ENCODE assay signal across 16 cellular contexts in the genomic region with DNA sequence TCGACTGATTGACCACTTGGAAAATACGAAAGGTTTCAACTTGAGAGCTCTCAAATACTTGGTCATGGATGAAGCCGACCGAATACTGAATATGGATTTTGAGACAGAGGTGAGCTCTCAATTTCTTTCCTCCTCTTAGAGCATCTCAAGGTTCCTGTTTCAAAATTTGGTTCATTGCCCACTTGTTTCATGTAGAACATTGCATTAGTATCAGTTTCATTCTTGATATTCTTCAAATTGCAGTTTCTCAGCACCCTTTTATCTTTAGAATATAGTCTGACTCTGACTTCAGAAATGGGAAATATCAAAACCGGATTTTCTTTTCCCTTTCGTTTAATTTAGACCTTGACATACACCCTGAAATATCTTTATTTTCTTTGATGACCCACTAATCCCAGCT. TPM values are rescaled to one million over a fixed set of nuclear protein-coding genes. Genes with fewer than 3 reads are reported as not detected.
DNase-seq lines count a peak whose midpoint lies in the region; ATAC-seq, FAIRE-seq and TF ChIP-seq lines count a peak whose summit lies in the region.
"Had no signal": no experiment of that assay in that cellular context is flagged by ENCODE, and none has a peak within 500 bp of the region (broad histone marks: within the 10 kb centered on the region; RNA-seq: fewer than 3 reads in every experiment).

No MANE protein-coding gene starts in this region.

- peak overlapping the region; percentile 25; the same call in 1 of the 2 replicates for H2BK120ac ChIP-seq in IMR-90 (ENCODE audit: low read depth, low read length)

- peaks cover 19% of the 10 kb centered on the region for H3K79me2 ChIP-seq in HepG2 (ENCODE audit: insufficient read depth, low read length)

- no peak overlapping the region for H2AFZ ChIP-seq in IMR-90 (replicated peaks; ENCODE audit: low read length, poor library complexity)
- no peak overlapping the region for H2AFZ ChIP-seq in HepG2 (ENCODE audit: low read length)
- H2AFZ ChIP-seq: parathyroid adenoma had no signal

- H4K91ac ChIP-seq in IMR-90 (ENCODE audit: insufficient read depth, low read depth, low read length): no peak overlapping the region

- H3K27ac ChIP-seq in IMR-90 (ENCODE audit: insufficient read depth, low read length): no peak overlapping the region
- no peak overlapping the region for H3K27ac ChIP-seq in RWPE1
- H3K27ac ChIP-seq in HepG2 (ENCODE audit: extremely low read length, insufficient read depth, low read length): no peak overlapping the region
- H3K27ac ChIP-seq: cardiac muscle cell, parathyroid adenoma had no signal

- H3K23ac ChIP-seq in IMR-90 (ENCODE audit: low read depth, low read length): no peak overlapping the region; the same call in 1 of the 2 replicates

- H2AK9ac ChIP-seq in IMR-90 (replicated peaks; ENCODE audit: low read depth, low read length, poor library complexity): no peak overlapping the region

- CTCF ChIA-PET in IMR-90 (lab: Yijun Ruan, JAX) (interaction anchor here (0.6 to 1.5 kb wide), 2 partner anchors 15 to 744 kb away, joined by 3 to 5 read pairs; no protein-coding TSS in a partner anchor), RWPE1 (lab: Yijun Ruan, JAX) (interaction anchor here (0.6 to 0.8 kb wide), 3 partner anchors 15 to 96 kb away, joined by 3 to 4 read pairs (median 4); no protein-coding TSS in a partner anchor), HepG2 (lab: Yijun Ruan, JAX; ENCODE audit: low intra/inter-chr PET ratio, low total read pairs) (no interaction called here)

- no peak for TF ChIP-seq EP300 in HepG2 (IDR thresholded peaks at IDR 0.05; ENCODE audit: low read depth in 2 of 2, low read length in 2 of 2)
- TF ChIP-seq EP300 in HepG2 (CRISPR knock-in tag; IDR thresholded peaks at IDR 0.05; ENCODE audit: borderline replicate concordance): no peak

- H2BK15ac ChIP-seq in IMR-90 (ENCODE audit: low read depth, low read length): no peak overlapping the region

- peak overlapping the region; percentile 97 for H2BK5ac ChIP-seq in IMR-90 (ENCODE audit: low read depth, low read length, poor library complexity, severe bottlenecking)

- TF ChIP-seq RAD21 in IMR-90 (IDR thresholded peaks at IDR 0.05; ENCODE audit: low read length): no peak
- no peak for TF ChIP-seq RAD21 in HepG2 (CRISPR knock-in tag; IDR thresholded peaks at IDR 0.05)

- in situ Hi-C loops in IMR-90 (cut with MboI; ENCODE audit: low sequenced_read_pairs) (no loop called here), HepG2 (cut with HindIII; ENCODE audit: extremely low pct_ligation_motif_present, low pct_unique_long_range_greater_than_20kb) (no loop called here)

- peak overlapping the region; percentile 21; the same call in 1 of the 2 replicates for H2BK20ac ChIP-seq in IMR-90 (ENCODE audit: low read depth, low read length)

- peak; percentile 84 for ATAC-seq in GM19351 (IDR thresholded peaks at IDR 0.05; ENCODE audit: unreplicated experiment)
- ATAC-seq in HG02763 (IDR thresholded peaks at IDR 0.05; ENCODE audit: unreplicated experiment): peak; percentile 63
- ATAC-seq in IMR-90 (ENCODE audit: low read depth): no peak
- ATAC-seq in HepG2: no peak
- ATAC-seq: T-helper 17 cell had no signal

- H3K4me3 ChIP-seq in IMR-90 (ENCODE audit: insufficient read depth, low read depth, low read length) (no peak overlapping the region), HepG2 (replicated peaks in 1 of 3; ENCODE audit: insufficient read depth in 1 of 3, low read depth in 2 of 3, low read length in 3 of 3) (no peak overlapping the region)
- H3K4me3 ChIP-seq: cardiac muscle cell had no signal

- BruUV-seq in IMR-90 (replicated peaks; lab: Mats Ljungman, UMichigan) (no TSS peak), HepG2 (replicated peaks; lab: Mats Ljungman, UMichigan) (no TSS peak)

- peak overlapping the region; percentile 30; the same call in 1 of the 2 replicates for H4K5ac ChIP-seq in IMR-90 (ENCODE audit: low read depth, low read length)

- no CpG with 5 or more reads among the region's 6 CpGs for WGBS in IMR-90 (ENCODE audit: extremely low coverage in 2 of 2, insufficient read length in 1 of 2), 2 experiments
- WGBS in HepG2 (ENCODE audit: low lambda C conversion rate): 96% methylated on average over 6 of the region's 6 CpGs

- POLR2A ChIA-PET in IMR-90 (lab: Charles Lee; ENCODE audit: unreplicated experiment): interaction anchor here (0.6 kb wide), 1 partner anchor 396 kb away, joined by 3 read pairs; no protein-coding TSS in a partner anchor
- POLR2A ChIA-PET in RWPE1 (lab: Yijun Ruan, JAX; ENCODE audit: low non-redundant PET): no interaction called here
- POLR2A ChIA-PET in HepG2 (lab: Yijun Ruan, JAX): interaction anchor here (0.9 kb wide), 1 partner anchor 11 kb away, joined by 3 read pairs; no protein-coding TSS in a partner anchor

- H3K9me3 ChIP-seq in IMR-90 (ENCODE audit: control insufficient read depth, insufficient read depth, low read length): no peaks in the 10 kb centered on the region
- no peaks in the 10 kb centered on the region for H3K9me3 ChIP-seq in HepG2 (ENCODE audit: low read length)

- no peak overlapping the region for H2AK5ac ChIP-seq in IMR-90 (ENCODE audit: low read depth, low read length)

- peaks cover 25% of the 10 kb centered on the region for H3K4me1 ChIP-seq in IMR-90 (ENCODE audit: control insufficient read depth, insufficient read depth, low read length)
- no peaks in the 10 kb centered on the region for H3K4me1 ChIP-seq in HepG2 (ENCODE audit: insufficient read depth, low read length)

- TF ChIP-seq POLR2A in IMR-90 (IDR thresholded peaks at IDR 0.05; ENCODE audit: low read depth, low read length): no peak
- TF ChIP-seq POLR2A in HepG2 (IDR thresholded peaks at IDR 0.05; ENCODE audit: insufficient read depth in 1 of 2, low read depth in 2 of 2, low read length in 2 of 2): no peak

- H3K4ac ChIP-seq in IMR-90 (ENCODE audit: low read depth, low read length): peak overlapping the region; percentile 66; the same call in 1 of the 2 replicates

- peak; percentile 57 for DNase-seq in GM10266 (ENCODE audit: extremely low spot score)
- DNase-seq in IMR-90: no peak
- no peak for DNase-seq in GM03348 (ENCODE audit: low spot score)
- DNase-seq in RWPE1 (ENCODE audit: low spot score): no peak
- DNase-seq in HepG2 (ENCODE audit: low spot score): no peak
- DNase-seq in middle frontal gyrus (ENCODE audit: extremely low spot score, low spot score): no peak
- DNase-seq: activated CD4-positive, alpha-beta T cell treated with anti-CD3 and anti-CD28 coated beads, Interleukin-2, amount 10 ng/mL, durations not matched to agents 7 days and 5 days; activated effector memory CD4-positive, alpha-beta T cell treated with anti-CD3 and anti-CD28 coated beads, Interleukin-2, amount 50 U/mL, for 16 hours; erythroblast; mesendoderm; OCI-M1; T-helper 17 cell had no signal

- FAIRE-seq in HepG2 (lab: Jason Lieb, UNC): no peak

- peaks cover 34% of the 10 kb centered on the region for H3K36me3 ChIP-seq in IMR-90 (ENCODE audit: control insufficient read depth, insufficient read depth, low read length)
- H3K36me3 ChIP-seq in HepG2 (replicated peaks in 1 of 2; ENCODE audit: control insufficient read depth in 1 of 2, insufficient read depth in 2 of 2, low read length in 2 of 2): peaks cover 21 to 80% of the 10 kb centered on the region in 2 experiments

- no peak overlapping the region for H3K4me2 ChIP-seq in IMR-90 (ENCODE audit: low read depth, low read length)
- H3K4me2 ChIP-seq in HepG2 (ENCODE audit: low read depth, low read length): no peak overlapping the region

- peak overlapping the region; percentile 20; the same call in 1 of the 2 replicates for H3K18ac ChIP-seq in IMR-90 (ENCODE audit: low read depth, low read length)

- intact Hi-C loops in IMR-90 (cut with micrococcal nuclease) (no loop called here), HepG2 (cut with micrococcal nuclease; ENCODE audit: unreplicated experiment) (no loop called here)

- no peak overlapping the region for H3K56ac ChIP-seq in IMR-90 (ENCODE audit: extremely low read depth, insufficient read depth, low read length)

- H4K8ac ChIP-seq in IMR-90 (ENCODE audit: low read depth in 2 of 2, low read length in 2 of 2): peak overlapping the region in 1 of 2 experiments; percentile 61; a peak in 2 of 4 replicates

- H3K27me3 ChIP-seq in IMR-90 (ENCODE audit: control insufficient read depth, insufficient read depth, low read length): no peaks in the 10 kb centered on the region
- H3K27me3 ChIP-seq in HepG2 (ENCODE audit: control insufficient read depth in 1 of 2, insufficient read depth in 2 of 2, low read length in 2 of 2): no peaks in the 10 kb centered on the region
- H3K27me3 ChIP-seq: cardiac muscle cell had no signal

- peaks cover 26 to 61% of the 10 kb centered on the region in 2 experiments for H3K79me1 ChIP-seq in IMR-90 (ENCODE audit: low read depth in 1 of 2, low read length in 2 of 2)

- peaks cover 13% of the 10 kb centered on the region for H3K9me1 ChIP-seq in IMR-90 (ENCODE audit: insufficient read depth, low read length)

- dilution Hi-C loops in IMR-90 (cut with HindIII; ENCODE audit: low sequenced_read_pairs, unreplicated experiment): no loop called here

- 0 out of 2 replicates have a peak overlapping the region, but pooled peaks have one; percentile 7 for H3K14ac ChIP-seq in IMR-90 (replicated peaks; ENCODE audit: low read depth, low read length)

- H4K20me1 ChIP-seq in IMR-90 (ENCODE audit: insufficient read depth, low read length) (peaks cover 7% of the 10 kb centered on the region; the same call in 1 of the 2 replicates), HepG2 (ENCODE audit: insufficient read depth, low read length) (no peaks in the 10 kb centered on the region)

- no peak overlapping the region for H3K9ac ChIP-seq in IMR-90 (ENCODE audit: low read depth, low read length)
- H3K9ac ChIP-seq in HepG2 (ENCODE audit: insufficient read depth, low read depth, low read length): no peak overlapping the region
- H3K9ac ChIP-seq: parathyroid adenoma had no signal

- TF ChIP-seq CTCF in GM10266 (IDR thresholded peaks at IDR 0.05; ENCODE audit: control insufficient read depth, insufficient read depth, low read depth, missing control alignments): no peak
- TF ChIP-seq CTCF in IMR-90 (conservative IDR thresholded peaks at IDR 0.05; ENCODE audit: low read depth, low read length): no peak
- no peak for TF ChIP-seq CTCF in RWPE1 (conservative IDR thresholded peaks at IDR 0.05; ENCODE audit: low read depth)
- no peak for TF ChIP-seq CTCF in HepG2 (CRISPR knock-in tag; IDR thresholded peaks at IDR 0.05)

RNA-seq across cellular contexts. Expression of gene DDX47, which starts 8.8 kb away (rescaled TPM):
- total RNA-seq in IMR-90 (2012; rRNA removed): 77.8 and 104 TPM in 2 replicates
- 71.5 and 89.5 TPM in 2 replicates for polyA plus RNA-seq in IMR-90 (2012; rRNA removed)
- 14.9 and 35.0 TPM in 2 replicates for polyA plus RNA-seq in IMR-90 (2012; cell fraction: cytosol; rRNA removed)
- 29.6 and 177 TPM in 2 replicates for polyA plus RNA-seq in IMR-90 (2012; cell fraction: nucleus; rRNA removed; ENCODE audit: low replicate concordance)
- total RNA-seq in HepG2 (2016; rRNA removed; fragmentation: Illumina TruSeq; extraction: Trizol): 78.7 and 101 TPM in 2 replicates
- 17.1 and 20.5 TPM in 2 replicates for total RNA-seq in HepG2 (2016; cell fraction: cytosol; rRNA removed; fragmentation: Illumina TruSeq; extraction: Trizol; ENCODE audit: low read depth)
- 83.5 and 95.5 TPM in 2 replicates for total RNA-seq in HepG2 (2016; cell fraction: insoluble cytoplasmic fraction; rRNA removed; fragmentation: Illumina TruSeq; extraction: Trizol)
- 25.9 and 31.6 TPM in 2 replicates for total RNA-seq in HepG2 (2016; cell fraction: membrane; rRNA removed; fragmentation: Illumina TruSeq; extraction: Trizol)
- 58.7 and 68.9 TPM in 2 replicates for total RNA-seq in HepG2 (2016; cell fraction: nucleus; rRNA removed; fragmentation: Illumina TruSeq; extraction: Trizol)
- 37.3 and 48.5 TPM in 2 replicates for polyA plus RNA-seq in HepG2 (2011; rRNA removed)
- 26.7 and 40.8 TPM in 2 replicates for polyA plus RNA-seq in HepG2 (2011; cell fraction: cytosol; rRNA removed)
- 72.4 and 75.0 TPM in 2 replicates for polyA plus RNA-seq in HepG2 (2011; cell fraction: nucleus; rRNA removed)
- 36.4 and 46.7 TPM in 2 replicates for polyA plus RNA-seq in HepG2 (2012)
- 6.7 and 8.1 TPM in 2 replicates for polyA plus RNA-seq in HepG2 (2016; cell fraction: cytosol; fragmentation: Illumina TruSeq; extraction: Trizol; ENCODE audit: low read depth)
- 82.3 and 82.4 TPM in 2 replicates for polyA plus RNA-seq in HepG2 (2016; cell fraction: insoluble cytoplasmic fraction; fragmentation: Illumina TruSeq; extraction: Trizol; ENCODE audit: low read depth)
- polyA plus RNA-seq in HepG2 (2016; cell fraction: membrane; fragmentation: Illumina TruSeq; extraction: Trizol; ENCODE audit: low read depth): 12.6 and 15.8 TPM in 2 replicates
- 68.6 and 70.6 TPM in 2 replicates for polyA plus RNA-seq in HepG2 (2016; cell fraction: nucleus; fragmentation: Illumina TruSeq; extraction: Trizol; ENCODE audit: insufficient read depth, low read depth)
- polyA minus RNA-seq in HepG2 (2011; rRNA and poly(A)+ RNA removed; ENCODE audit: low replicate concordance): 25.7 and 60.1 TPM in 2 replicates
- 26.0 and 29.4 TPM in 2 replicates for polyA minus RNA-seq in HepG2 (2011; cell fraction: cytosol; rRNA and poly(A)+ RNA removed)
- 68.6 and 82.9 TPM in 2 replicates for polyA minus RNA-seq in HepG2 (2011; cell fraction: nucleus; rRNA and poly(A)+ RNA removed)

RNA-seq across cellular contexts. Expression of gene APOLD1, which starts 36.5 kb away (rescaled TPM):
- total RNA-seq in IMR-90 (2012; rRNA removed) (4.2 and 4.5 TPM in 2 replicates), HepG2 (2016; rRNA removed; fragmentation: Illumina TruSeq; extraction: Trizol) (0.20 TPM in 1 of 2 replicates, not detected in the other)
- polyA plus RNA-seq in IMR-90 (2012; rRNA removed) (2.3 and 2.4 TPM in 2 replicates), HepG2 (2011; rRNA removed) (0.16 and 0.84 TPM in 2 replicates)
- 1.0 and 1.5 TPM in 2 replicates for polyA plus RNA-seq in IMR-90 (2012; cell fraction: cytosol; rRNA removed)
- polyA plus RNA-seq in IMR-90 (2012; cell fraction: nucleus; rRNA removed; ENCODE audit: low replicate concordance): 4.5 and 10.6 TPM in 2 replicates
- total RNA-seq in HepG2 (2016; cell fraction: cytosol; rRNA removed; fragmentation: Illumina TruSeq; extraction: Trizol; ENCODE audit: low read depth): 0.10 TPM in 1 of 2 replicates, not detected in the other
- total RNA-seq in HepG2 (2016; cell fraction: insoluble cytoplasmic fraction; rRNA removed; fragmentation: Illumina TruSeq; extraction: Trizol): 0.06 and 0.13 TPM in 2 replicates
- total RNA-seq in HepG2 (2016; cell fraction: membrane; rRNA removed; fragmentation: Illumina TruSeq; extraction: Trizol): 0.06 and 0.48 TPM in 2 replicates
- total RNA-seq in HepG2 (2016; cell fraction: nucleus; rRNA removed; fragmentation: Illumina TruSeq; extraction: Trizol): 0.09 and 0.37 TPM in 2 replicates
- 0.05 and 0.30 TPM in 2 replicates for polyA plus RNA-seq in HepG2 (2011; cell fraction: cytosol; rRNA removed)
- polyA plus RNA-seq in HepG2 (2011; cell fraction: nucleus; rRNA removed): 0.13 and 0.14 TPM in 2 replicates
- polyA plus RNA-seq in HepG2 (2012): 0.19 and 0.62 TPM in 2 replicates
- polyA plus RNA-seq in HepG2 (2016; cell fraction: cytosol; fragmentation: Illumina TruSeq; extraction: Trizol; ENCODE audit: low read depth): 0.25 and 0.29 TPM in 2 replicates
- polyA plus RNA-seq in HepG2 (2016; cell fraction: insoluble cytoplasmic fraction; fragmentation: Illumina TruSeq; extraction: Trizol; ENCODE audit: low read depth): 0.04 and 0.07 TPM in 2 replicates
- not detected in 2 replicates for polyA plus RNA-seq in HepG2 (2016; cell fraction: membrane; fragmentation: Illumina TruSeq; extraction: Trizol; ENCODE audit: low read depth)
- 1.4 TPM in 1 of 2 replicates, not detected in the other for polyA plus RNA-seq in HepG2 (2016; cell fraction: nucleus; fragmentation: Illumina TruSeq; extraction: Trizol; ENCODE audit: insufficient read depth, low read depth)
- 0.66 and 1.8 TPM in 2 replicates for polyA minus RNA-seq in HepG2 (2011; rRNA and poly(A)+ RNA removed; ENCODE audit: low replicate concordance)
- polyA minus RNA-seq in HepG2 (2011; cell fraction: cytosol; rRNA and poly(A)+ RNA removed): 0.18 TPM in 1 of 2 replicates, not detected in the other
- polyA minus RNA-seq in HepG2 (2011; cell fraction: nucleus; rRNA and poly(A)+ RNA removed): 0.50 and 1.7 TPM in 2 replicates

Comparison
In these comparisons a context has a peak if more than half of its experiments do, and no peak if none do; other contexts are left out.
1. ATAC-seq: peak in GM19351 (single experiment) and HG02763 (single experiment); none in IMR-90 (single experiment) and HepG2 (single experiment).